11 cellular contexts compared by ENCODE assay signal in the genomic region with DNA sequence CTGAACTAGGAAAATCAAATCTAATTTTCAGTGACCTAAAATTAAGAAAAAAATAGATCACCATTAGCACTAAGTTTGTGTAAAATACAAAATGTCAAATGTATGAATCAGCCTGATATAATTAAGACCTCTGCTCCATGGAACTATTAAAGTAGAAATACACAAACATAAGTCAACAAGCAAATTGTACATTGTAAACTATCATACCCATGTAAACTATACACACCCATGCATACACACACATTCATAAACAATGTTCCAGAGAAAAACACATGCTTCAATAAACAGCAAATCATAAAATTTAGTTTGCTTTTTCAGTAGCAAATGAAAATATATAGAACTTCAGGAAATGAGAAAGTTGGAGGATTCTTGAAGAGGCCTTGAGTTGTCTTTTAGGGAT.
"Had no signal": no experiment of that assay in that cellular context is flagged by ENCODE, and none has a peak within 500 bp of the region (broad histone marks: within the 10 kb centered on the region; RNA-seq: fewer than 3 reads in every experiment).

No MANE protein-coding gene starts in this region.

- H3K27ac ChIP-seq: GM23248 had no signal

- H3K4me1 ChIP-seq: HAP-1 had no signal

- DNase-seq: GM23248, GOT3, H7, H9, HCEC 1CT, HFFc6 had no signal

- FAIRE-seq: H1, H54 had no signal

- H3K9ac ChIP-seq: GM23248 had no signal

- H3K36me3 ChIP-seq: HAP-1 had no signal

- H2AFZ ChIP-seq: GM23248, GM23338 had no signal

- H3K4me2 ChIP-seq: GM23338 had no signal

- ATAC-seq: GM23338, HCT116 had no signal

- H3K9me3 ChIP-seq: HAP-1 had no signal

- H3K4me3 ChIP-seq: GM23248, GM23338, HAP-1 had no signal
